ENCODE assay signal across 1 cellular context in the genomic region with DNA sequence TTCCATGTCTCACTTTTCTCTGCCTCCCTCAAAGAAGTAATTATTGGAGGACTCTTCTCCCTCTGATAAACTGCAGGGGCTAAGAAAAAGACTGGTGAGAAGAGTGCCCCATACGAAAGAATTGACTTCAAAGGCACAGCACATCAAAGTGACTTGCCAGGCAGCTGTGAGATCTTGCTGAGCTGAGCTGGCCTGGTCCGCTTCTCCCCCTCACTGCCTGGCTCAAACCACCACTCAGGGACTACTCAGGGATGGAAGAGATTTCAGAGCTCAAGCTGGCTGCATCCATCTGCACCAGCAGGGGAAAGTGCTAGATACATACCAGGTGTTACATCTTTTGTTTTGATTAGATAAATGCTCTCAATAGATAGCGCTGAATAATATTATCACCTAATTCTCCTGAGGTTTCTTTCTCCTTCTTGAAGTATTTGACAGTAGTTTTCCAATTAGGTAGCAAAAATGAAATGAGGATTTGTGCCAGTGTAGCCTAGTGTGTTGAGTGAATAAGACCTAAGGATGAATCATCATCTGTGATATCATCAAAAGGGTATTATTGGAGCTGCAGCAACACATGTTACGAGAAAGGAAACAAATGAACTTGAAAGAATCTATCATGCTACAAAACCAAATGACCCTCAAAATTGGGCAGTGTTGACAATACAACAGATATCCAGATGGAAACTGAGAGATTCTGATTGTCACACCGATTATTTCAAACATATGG.
TF ChIP-seq lines count a peak whose summit lies in the region.

No MANE protein-coding gene starts in this region.

TF ChIP-seq in GM23338, 12 proteins besides CTCF, POLR2A, EP300 and RAD21:
- no peak for TF ChIP-seq CREB1 (CRISPR knock-in tag; IDR thresholded peaks at IDR 0.05; ENCODE audit: low read depth)
- TF ChIP-seq JUNB (IDR thresholded peaks at IDR 0.05; ENCODE audit: unreplicated experiment): no peak
- TF ChIP-seq, protein P1, sequence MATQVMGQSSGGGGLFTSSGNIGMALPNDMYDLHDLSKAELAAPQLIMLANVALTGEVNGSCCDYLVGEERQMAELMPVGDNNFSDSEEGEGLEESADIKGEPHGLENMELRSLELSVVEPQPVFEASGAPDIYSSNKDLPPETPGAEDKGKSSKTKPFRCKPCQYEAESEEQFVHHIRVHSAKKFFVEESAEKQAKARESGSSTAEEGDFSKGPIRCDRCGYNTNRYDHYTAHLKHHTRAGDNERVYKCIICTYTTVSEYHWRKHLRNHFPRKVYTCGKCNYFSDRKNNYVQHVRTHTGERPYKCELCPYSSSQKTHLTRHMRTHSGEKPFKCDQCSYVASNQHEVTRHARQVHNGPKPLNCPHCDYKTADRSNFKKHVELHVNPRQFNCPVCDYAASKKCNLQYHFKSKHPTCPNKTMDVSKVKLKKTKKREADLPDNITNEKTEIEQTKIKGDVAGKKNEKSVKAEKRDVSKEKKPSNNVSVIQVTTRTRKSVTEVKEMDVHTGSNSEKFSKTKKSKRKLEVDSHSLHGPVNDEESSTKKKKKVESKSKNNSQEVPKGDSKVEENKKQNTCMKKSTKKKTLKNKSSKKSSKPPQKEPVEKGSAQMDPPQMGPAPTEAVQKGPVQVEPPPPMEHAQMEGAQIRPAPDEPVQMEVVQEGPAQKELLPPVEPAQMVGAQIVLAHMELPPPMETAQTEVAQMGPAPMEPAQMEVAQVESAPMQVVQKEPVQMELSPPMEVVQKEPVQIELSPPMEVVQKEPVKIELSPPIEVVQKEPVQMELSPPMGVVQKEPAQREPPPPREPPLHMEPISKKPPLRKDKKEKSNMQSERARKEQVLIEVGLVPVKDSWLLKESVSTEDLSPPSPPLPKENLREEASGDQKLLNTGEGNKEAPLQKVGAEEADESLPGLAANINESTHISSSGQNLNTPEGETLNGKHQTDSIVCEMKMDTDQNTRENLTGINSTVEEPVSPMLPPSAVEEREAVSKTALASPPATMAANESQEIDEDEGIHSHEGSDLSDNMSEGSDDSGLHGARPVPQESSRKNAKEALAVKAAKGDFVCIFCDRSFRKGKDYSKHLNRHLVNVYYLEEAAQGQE (IDR thresholded peaks at IDR 0.05; ENCODE audit: unreplicated experiment): no peak
- TF ChIP-seq, protein P2, sequence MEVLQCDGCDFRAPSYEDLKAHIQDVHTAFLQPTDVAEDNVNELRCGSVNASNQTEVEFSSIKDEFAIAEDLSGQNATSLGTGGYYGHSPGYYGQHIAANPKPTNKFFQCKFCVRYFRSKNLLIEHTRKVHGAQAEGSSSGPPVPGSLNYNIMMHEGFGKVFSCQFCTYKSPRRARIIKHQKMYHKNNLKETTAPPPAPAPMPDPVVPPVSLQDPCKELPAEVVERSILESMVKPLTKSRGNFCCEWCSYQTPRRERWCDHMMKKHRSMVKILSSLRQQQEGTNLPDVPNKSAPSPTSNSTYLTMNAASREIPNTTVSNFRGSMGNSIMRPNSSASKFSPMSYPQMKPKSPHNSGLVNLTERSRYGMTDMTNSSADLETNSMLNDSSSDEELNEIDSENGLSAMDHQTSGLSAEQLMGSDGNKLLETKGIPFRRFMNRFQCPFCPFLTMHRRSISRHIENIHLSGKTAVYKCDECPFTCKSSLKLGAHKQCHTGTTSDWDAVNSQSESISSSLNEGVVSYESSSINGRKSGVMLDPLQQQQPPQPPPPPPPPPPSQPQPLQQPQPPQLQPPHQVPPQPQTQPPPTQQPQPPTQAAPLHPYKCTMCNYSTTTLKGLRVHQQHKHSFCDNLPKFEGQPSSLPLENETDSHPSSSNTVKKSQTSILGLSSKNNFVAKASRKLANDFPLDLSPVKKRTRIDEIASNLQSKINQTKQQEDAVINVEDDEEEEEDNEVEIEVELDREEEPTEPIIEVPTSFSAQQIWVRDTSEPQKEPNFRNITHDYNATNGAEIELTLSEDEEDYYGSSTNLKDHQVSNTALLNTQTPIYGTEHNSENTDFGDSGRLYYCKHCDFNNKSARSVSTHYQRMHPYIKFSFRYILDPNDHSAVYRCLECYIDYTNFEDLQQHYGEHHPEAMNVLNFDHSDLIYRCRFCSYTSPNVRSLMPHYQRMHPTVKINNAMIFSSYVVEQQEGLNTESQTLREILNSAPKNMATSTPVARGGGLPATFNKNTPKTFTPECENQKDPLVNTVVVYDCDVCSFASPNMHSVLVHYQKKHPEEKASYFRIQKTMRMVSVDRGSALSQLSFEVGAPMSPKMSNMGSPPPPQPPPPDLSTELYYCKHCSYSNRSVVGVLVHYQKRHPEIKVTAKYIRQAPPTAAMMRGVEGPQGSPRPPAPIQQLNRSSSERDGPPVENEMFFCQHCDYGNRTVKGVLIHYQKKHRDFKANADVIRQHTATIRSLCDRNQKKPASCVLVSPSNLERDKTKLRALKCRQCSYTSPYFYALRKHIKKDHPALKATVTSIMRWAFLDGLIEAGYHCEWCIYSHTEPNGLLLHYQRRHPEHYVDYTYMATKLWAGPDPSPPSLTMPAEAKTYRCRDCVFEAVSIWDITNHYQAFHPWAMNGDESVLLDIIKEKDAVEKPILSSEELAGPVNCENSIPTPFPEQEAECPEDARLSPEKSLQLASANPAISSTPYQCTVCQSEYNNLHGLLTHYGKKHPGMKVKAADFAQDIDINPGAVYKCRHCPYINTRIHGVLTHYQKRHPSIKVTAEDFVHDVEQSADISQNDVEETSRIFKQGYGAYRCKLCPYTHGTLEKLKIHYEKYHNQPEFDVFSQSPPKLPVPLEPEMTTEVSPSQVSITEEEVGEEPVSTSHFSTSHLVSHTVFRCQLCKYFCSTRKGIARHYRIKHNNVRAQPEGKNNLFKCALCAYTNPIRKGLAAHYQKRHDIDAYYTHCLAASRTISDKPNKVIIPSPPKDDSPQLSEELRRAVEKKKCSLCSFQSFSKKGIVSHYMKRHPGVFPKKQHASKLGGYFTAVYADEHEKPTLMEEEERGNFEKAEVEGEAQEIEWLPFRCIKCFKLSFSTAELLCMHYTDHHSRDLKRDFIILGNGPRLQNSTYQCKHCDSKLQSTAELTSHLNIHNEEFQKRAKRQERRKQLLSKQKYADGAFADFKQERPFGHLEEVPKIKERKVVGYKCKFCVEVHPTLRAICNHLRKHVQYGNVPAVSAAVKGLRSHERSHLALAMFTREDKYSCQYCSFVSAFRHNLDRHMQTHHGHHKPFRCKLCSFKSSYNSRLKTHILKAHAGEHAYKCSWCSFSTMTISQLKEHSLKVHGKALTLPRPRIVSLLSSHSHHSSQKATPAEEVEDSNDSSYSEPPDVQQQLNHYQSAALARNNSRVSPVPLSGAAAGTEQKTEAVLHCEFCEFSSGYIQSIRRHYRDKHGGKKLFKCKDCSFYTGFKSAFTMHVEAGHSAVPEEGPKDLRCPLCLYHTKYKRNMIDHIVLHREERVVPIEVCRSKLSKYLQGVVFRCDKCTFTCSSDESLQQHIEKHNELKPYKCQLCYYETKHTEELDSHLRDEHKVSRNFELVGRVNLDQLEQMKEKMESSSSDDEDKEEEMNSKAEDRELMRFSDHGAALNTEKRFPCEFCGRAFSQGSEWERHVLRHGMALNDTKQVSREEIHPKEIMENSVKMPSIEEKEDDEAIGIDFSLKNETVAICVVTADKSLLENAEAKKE (CRISPR knock-in tag; IDR thresholded peaks at IDR 0.05): no peak
- TF ChIP-seq ZNF331 (CRISPR knock-in tag; IDR thresholded peaks at IDR 0.05; ENCODE audit: low read depth): no peak
- TF ChIP-seq ZNF114 (CRISPR knock-in tag; IDR thresholded peaks at IDR 0.05): no peak
- no peak for TF ChIP-seq STAT1 (IDR thresholded peaks at IDR 0.05; ENCODE audit: unreplicated experiment)
- TF ChIP-seq, protein P3, sequence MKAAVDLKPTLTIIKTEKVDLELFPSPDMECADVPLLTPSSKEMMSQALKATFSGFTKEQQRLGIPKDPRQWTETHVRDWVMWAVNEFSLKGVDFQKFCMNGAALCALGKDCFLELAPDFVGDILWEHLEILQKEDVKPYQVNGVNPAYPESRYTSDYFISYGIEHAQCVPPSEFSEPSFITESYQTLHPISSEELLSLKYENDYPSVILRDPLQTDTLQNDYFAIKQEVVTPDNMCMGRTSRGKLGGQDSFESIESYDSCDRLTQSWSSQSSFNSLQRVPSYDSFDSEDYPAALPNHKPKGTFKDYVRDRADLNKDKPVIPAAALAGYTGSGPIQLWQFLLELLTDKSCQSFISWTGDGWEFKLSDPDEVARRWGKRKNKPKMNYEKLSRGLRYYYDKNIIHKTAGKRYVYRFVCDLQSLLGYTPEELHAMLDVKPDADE (IDR thresholded peaks at IDR 0.05): no peak
- TF ChIP-seq POLR2AphosphoS5 (IDR thresholded peaks at IDR 0.05; ENCODE audit: low read depth): no peak
- TF ChIP-seq NANOG (IDR thresholded peaks at IDR 0.05; ENCODE audit: borderline replicate concordance): no peak
- TF ChIP-seq EZH2phosphoT487 (IDR thresholded peaks at IDR 0.05; ENCODE audit: unreplicated experiment): no peak
- no peak for TF ChIP-seq EZH2 (IDR thresholded peaks at IDR 0.05; ENCODE audit: low read depth, unreplicated experiment)
